In the genomic region with DNA sequence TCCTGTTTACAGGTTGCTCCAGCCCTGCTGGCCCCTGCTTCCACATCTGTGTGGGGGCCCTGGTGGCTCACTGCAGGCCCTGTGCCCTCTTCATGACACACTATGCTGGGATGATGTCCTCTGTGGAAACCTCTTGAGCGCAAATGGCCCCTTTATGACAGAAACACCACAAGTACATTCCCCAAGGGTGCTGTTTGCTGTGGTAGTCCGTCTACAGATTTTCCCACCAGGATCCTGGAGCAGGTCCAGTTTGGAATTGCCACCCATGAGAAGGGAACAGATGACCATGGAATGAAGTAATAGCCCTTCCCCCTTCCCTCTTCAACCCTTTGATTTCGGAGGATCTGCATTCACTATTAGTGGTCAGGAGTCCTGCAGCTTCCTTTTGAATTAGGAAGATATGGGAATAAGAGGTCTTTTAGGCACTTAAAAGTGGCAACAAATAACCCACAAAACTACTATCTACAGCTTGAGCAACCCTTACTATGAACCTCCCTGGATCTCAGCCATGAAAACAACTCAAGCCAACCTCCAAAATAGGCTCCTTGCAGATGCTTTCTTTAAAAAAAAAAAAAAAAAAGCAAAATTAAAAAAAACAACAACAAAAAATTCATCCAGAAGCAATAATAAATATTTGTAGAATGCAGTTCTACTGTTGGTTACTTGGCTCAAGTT, we compare ENCODE assay signal across 1 cellular context.
TF ChIP-seq lines count a peak whose summit lies in the region.

No MANE protein-coding gene starts in this region.

TF ChIP-seq in GM23338, 12 proteins besides CTCF, POLR2A, EP300 and RAD21 (continued from another document):
- TF ChIP-seq, protein P1, sequence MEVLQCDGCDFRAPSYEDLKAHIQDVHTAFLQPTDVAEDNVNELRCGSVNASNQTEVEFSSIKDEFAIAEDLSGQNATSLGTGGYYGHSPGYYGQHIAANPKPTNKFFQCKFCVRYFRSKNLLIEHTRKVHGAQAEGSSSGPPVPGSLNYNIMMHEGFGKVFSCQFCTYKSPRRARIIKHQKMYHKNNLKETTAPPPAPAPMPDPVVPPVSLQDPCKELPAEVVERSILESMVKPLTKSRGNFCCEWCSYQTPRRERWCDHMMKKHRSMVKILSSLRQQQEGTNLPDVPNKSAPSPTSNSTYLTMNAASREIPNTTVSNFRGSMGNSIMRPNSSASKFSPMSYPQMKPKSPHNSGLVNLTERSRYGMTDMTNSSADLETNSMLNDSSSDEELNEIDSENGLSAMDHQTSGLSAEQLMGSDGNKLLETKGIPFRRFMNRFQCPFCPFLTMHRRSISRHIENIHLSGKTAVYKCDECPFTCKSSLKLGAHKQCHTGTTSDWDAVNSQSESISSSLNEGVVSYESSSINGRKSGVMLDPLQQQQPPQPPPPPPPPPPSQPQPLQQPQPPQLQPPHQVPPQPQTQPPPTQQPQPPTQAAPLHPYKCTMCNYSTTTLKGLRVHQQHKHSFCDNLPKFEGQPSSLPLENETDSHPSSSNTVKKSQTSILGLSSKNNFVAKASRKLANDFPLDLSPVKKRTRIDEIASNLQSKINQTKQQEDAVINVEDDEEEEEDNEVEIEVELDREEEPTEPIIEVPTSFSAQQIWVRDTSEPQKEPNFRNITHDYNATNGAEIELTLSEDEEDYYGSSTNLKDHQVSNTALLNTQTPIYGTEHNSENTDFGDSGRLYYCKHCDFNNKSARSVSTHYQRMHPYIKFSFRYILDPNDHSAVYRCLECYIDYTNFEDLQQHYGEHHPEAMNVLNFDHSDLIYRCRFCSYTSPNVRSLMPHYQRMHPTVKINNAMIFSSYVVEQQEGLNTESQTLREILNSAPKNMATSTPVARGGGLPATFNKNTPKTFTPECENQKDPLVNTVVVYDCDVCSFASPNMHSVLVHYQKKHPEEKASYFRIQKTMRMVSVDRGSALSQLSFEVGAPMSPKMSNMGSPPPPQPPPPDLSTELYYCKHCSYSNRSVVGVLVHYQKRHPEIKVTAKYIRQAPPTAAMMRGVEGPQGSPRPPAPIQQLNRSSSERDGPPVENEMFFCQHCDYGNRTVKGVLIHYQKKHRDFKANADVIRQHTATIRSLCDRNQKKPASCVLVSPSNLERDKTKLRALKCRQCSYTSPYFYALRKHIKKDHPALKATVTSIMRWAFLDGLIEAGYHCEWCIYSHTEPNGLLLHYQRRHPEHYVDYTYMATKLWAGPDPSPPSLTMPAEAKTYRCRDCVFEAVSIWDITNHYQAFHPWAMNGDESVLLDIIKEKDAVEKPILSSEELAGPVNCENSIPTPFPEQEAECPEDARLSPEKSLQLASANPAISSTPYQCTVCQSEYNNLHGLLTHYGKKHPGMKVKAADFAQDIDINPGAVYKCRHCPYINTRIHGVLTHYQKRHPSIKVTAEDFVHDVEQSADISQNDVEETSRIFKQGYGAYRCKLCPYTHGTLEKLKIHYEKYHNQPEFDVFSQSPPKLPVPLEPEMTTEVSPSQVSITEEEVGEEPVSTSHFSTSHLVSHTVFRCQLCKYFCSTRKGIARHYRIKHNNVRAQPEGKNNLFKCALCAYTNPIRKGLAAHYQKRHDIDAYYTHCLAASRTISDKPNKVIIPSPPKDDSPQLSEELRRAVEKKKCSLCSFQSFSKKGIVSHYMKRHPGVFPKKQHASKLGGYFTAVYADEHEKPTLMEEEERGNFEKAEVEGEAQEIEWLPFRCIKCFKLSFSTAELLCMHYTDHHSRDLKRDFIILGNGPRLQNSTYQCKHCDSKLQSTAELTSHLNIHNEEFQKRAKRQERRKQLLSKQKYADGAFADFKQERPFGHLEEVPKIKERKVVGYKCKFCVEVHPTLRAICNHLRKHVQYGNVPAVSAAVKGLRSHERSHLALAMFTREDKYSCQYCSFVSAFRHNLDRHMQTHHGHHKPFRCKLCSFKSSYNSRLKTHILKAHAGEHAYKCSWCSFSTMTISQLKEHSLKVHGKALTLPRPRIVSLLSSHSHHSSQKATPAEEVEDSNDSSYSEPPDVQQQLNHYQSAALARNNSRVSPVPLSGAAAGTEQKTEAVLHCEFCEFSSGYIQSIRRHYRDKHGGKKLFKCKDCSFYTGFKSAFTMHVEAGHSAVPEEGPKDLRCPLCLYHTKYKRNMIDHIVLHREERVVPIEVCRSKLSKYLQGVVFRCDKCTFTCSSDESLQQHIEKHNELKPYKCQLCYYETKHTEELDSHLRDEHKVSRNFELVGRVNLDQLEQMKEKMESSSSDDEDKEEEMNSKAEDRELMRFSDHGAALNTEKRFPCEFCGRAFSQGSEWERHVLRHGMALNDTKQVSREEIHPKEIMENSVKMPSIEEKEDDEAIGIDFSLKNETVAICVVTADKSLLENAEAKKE (CRISPR knock-in tag; IDR thresholded peaks at IDR 0.05), result no peak
- TF ChIP-seq EZH2 (IDR thresholded peaks at IDR 0.05; ENCODE audit: low read depth, unreplicated experiment) (no peak), STAT1 (IDR thresholded peaks at IDR 0.05; ENCODE audit: unreplicated experiment) (no peak), NANOG (IDR thresholded peaks at IDR 0.05; ENCODE audit: borderline replicate concordance) (no peak), POLR2AphosphoS5 (IDR thresholded peaks at IDR 0.05; ENCODE audit: low read depth) (no peak), JUNB (IDR thresholded peaks at IDR 0.05; ENCODE audit: unreplicated experiment) (no peak), EZH2phosphoT487 (IDR thresholded peaks at IDR 0.05; ENCODE audit: unreplicated experiment) (no peak), ZNF331 (CRISPR knock-in tag; IDR thresholded peaks at IDR 0.05; ENCODE audit: low read depth) (no peak), CREB1 (CRISPR knock-in tag; IDR thresholded peaks at IDR 0.05; ENCODE audit: low read depth) (no peak)
- TF ChIP-seq, protein P2, sequence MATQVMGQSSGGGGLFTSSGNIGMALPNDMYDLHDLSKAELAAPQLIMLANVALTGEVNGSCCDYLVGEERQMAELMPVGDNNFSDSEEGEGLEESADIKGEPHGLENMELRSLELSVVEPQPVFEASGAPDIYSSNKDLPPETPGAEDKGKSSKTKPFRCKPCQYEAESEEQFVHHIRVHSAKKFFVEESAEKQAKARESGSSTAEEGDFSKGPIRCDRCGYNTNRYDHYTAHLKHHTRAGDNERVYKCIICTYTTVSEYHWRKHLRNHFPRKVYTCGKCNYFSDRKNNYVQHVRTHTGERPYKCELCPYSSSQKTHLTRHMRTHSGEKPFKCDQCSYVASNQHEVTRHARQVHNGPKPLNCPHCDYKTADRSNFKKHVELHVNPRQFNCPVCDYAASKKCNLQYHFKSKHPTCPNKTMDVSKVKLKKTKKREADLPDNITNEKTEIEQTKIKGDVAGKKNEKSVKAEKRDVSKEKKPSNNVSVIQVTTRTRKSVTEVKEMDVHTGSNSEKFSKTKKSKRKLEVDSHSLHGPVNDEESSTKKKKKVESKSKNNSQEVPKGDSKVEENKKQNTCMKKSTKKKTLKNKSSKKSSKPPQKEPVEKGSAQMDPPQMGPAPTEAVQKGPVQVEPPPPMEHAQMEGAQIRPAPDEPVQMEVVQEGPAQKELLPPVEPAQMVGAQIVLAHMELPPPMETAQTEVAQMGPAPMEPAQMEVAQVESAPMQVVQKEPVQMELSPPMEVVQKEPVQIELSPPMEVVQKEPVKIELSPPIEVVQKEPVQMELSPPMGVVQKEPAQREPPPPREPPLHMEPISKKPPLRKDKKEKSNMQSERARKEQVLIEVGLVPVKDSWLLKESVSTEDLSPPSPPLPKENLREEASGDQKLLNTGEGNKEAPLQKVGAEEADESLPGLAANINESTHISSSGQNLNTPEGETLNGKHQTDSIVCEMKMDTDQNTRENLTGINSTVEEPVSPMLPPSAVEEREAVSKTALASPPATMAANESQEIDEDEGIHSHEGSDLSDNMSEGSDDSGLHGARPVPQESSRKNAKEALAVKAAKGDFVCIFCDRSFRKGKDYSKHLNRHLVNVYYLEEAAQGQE (IDR thresholded peaks at IDR 0.05; ENCODE audit: unreplicated experiment), result no peak
- TF ChIP-seq, protein P3, sequence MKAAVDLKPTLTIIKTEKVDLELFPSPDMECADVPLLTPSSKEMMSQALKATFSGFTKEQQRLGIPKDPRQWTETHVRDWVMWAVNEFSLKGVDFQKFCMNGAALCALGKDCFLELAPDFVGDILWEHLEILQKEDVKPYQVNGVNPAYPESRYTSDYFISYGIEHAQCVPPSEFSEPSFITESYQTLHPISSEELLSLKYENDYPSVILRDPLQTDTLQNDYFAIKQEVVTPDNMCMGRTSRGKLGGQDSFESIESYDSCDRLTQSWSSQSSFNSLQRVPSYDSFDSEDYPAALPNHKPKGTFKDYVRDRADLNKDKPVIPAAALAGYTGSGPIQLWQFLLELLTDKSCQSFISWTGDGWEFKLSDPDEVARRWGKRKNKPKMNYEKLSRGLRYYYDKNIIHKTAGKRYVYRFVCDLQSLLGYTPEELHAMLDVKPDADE (IDR thresholded peaks at IDR 0.05), result no peak
